In the genomic region with DNA sequence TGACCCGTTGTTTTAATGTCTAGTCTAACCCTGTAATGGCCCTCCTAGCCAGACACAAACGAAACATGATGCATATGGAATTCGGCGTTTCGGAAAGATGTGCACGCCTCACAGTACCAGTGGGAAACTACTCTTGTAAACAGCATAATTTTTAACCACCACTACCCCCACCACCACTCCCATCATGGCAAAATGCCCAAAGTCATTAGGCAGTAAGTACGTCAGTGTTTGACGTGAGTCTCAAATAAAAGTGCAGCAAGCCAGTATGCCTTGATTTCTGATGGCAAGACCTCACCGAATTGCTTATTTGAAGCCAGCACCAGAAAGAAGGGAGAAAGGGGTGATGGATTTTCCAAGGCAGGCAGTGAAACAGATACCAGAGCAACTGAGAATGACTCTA, we compare ENCODE assay signal across 1 cellular context.
TF ChIP-seq lines count a peak whose summit lies in the region.

No MANE protein-coding gene starts in this region.

TF ChIP-seq in HEK293, 187 proteins besides CTCF, POLR2A, EP300 and RAD21 (continued from another document):
- TF ChIP-seq ZNF785 (tag by site-specific recombination; IDR thresholded peaks at IDR 0.05) = no peak
TF ChIP-seq in HEK293: peak in this region for 21.
